Comparison of ENCODE assay signal across 9 cellular contexts in the genomic region with DNA sequence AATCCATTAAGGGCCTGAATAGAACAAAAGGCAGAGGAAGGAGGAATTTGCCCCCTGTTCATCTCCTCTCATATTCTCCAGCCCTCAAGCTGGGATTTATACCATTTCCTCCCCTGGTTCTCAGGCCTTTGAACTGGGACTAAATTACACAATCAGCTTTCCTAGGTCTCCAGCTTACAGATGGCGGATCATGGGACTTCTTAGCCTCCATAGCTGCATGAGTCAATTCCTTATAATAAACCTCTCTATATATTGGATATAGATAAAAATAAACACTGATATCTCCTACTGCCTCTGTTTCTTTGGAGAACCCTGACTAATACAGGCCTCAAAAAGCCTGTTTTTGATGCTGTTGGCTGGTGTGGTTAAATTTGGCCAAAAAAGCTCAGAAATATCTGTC.
"Had no signal": no experiment of that assay in that cellular context is flagged by ENCODE, and none has a peak within 500 bp of the region (broad histone marks: within the 10 kb centered on the region; RNA-seq: fewer than 3 reads in every experiment).

No MANE protein-coding gene starts in this region.

- H3K4me3 ChIP-seq: GM23248, GM23338, HAP-1 had no signal

- DNase-seq: GM23248, GOT3, H7, H9, HCEC 1CT, HFFc6 had no signal

- ATAC-seq: GM23338, HCT116 had no signal

- H3K4me3 Mint-ChIP-seq: GM23338, H9, HFFc6 had no signal

- H2AFZ ChIP-seq: GM23248, GM23338 had no signal

- H3K4me1 ChIP-seq: HAP-1 had no signal

- H3K36me3 ChIP-seq: HAP-1 had no signal

- H3K9ac ChIP-seq: GM23248 had no signal

- H3K9me3 ChIP-seq: HAP-1 had no signal

- H3K27ac Mint-ChIP-seq: GM23338, H9, HFFc6 had no signal

- H3K27ac ChIP-seq: GM23248 had no signal

- H3K4me2 ChIP-seq: GM23338 had no signal
